In genomic region chr20:53901697-53902096, GRCh38 we compare ENCODE assay signal across 15 cellular contexts.
DNase-seq lines count a peak whose midpoint lies in the region; TF ChIP-seq lines count a peak whose summit lies in the region.
"Had no signal": no experiment of that assay in that cellular context is flagged by ENCODE, and none has a peak within 500 bp of the region (broad histone marks: within the 10 kb centered on the region; RNA-seq: fewer than 3 reads in every experiment).

No MANE protein-coding gene starts in this region.

- H3K36me3 ChIP-seq in brain microvascular endothelial cell (replicated peaks) (no peaks in the 10 kb centered on the region), mesodermal cell (ENCODE audit: control insufficient read depth, insufficient read depth, low read length) (no peaks in the 10 kb centered on the region), suprapubic skin (no peaks in the 10 kb centered on the region)

- TF ChIP-seq POLR2A in suprapubic skin (IDR thresholded peaks at IDR 0.05) = no peak

- H3K27ac ChIP-seq in brain microvascular endothelial cell = peak overlapping the region; percentile 74
- peak overlapping the region; percentile 23 for H3K27ac ChIP-seq in mesodermal cell (ENCODE audit: low read depth, low read length, severe bottlenecking)
- H3K27ac ChIP-seq in suprapubic skin = peak overlapping the region; percentile 57

- in situ Hi-C loops in brain microvascular endothelial cell (cut with HindIII; ENCODE audit: low pct_ligation_motif_present, low sequenced_read_pairs) = no loop called here

- H3K27ac Mint-ChIP-seq in activated naive CD4-positive, alpha-beta T cell treated with anti-CD3 and anti-CD28 coated beads, Interleukin-2, amount 10 ng/mL, durations not matched to agents 7 days and 5 days = peak overlapping the region; percentile 24
- H3K27ac Mint-ChIP-seq: activated T-cell treated with anti-CD3 and anti-CD28 coated beads, Interleukin-2, amount 50 U/mL, for 72 hours had no signal

- H3K4me1 ChIP-seq in mesodermal cell (ENCODE audit: control insufficient read depth, insufficient read depth, low read length, poor library complexity, severe bottlenecking) (peaks cover 46% of the 10 kb centered on the region), suprapubic skin (peaks cover 49% of the 10 kb centered on the region)

- CTCF ChIA-PET in activated naive CD4-positive, alpha-beta T cell treated with anti-CD3 and anti-CD28 coated beads, Interleukin-2, amount 10 ng/mL, durations not matched to agents 7 days and 5 days (lab: Charles Lee) = interaction anchor here (2.8 kb wide), 1 partner anchor 14 kb away, joined by 13 read pairs; no protein-coding TSS in a partner anchor

- 83% methylated on average over 1 of the region's 3 CpGs; no CpG with 5 or more reads in 1 of the 2 experiments for WGBS in mesodermal cell (ENCODE audit: insufficient coverage in 2 of 2), 2 experiments
- 59% methylated on average over 3 of the region's 3 CpGs for WGBS in suprapubic skin

- H3K9me3 Mint-ChIP-seq in activated naive CD4-positive, alpha-beta T cell treated with anti-CD3 and anti-CD28 coated beads, Interleukin-2, amount 10 ng/mL, durations not matched to agents 7 days and 5 days = no peaks in the 10 kb centered on the region
- H3K9me3 Mint-ChIP-seq: activated T-cell treated with anti-CD3 and anti-CD28 coated beads, Interleukin-2, amount 50 U/mL, for 72 hours; CD8-positive, alpha-beta memory T cell had no signal

- DNase-seq in activated naive CD4-positive, alpha-beta T cell treated with anti-CD3 and anti-CD28 coated beads, Interleukin-2, amount 10 ng/mL, durations not matched to agents 7 days and 5 days = no peak
- DNase-seq in activated naive CD4-positive, alpha-beta T cell treated with anti-CD3 and anti-CD28 coated beads, Interleukin-2, amount 50 U/mL, for 16 hours = no peak
- DNase-seq in brain microvascular endothelial cell (no peak), suprapubic skin (ENCODE audit: low spot score in 2 of 2) (peak in 1 of 2 donors; percentile 32), NCI-H524 treated with DMSO at 0.1 percent for 48 hours (lab: John Stamatoyannopoulos, UW) (no peak), C1 segment of cervical spinal cord (lab: John Stamatoyannopoulos, UW) (no peak), HuH-7 (ENCODE audit: low spot score) (no peak)
- DNase-seq: activated CD4-positive, alpha-beta T cell treated with anti-CD3 and anti-CD28 coated beads, Interleukin-2, amount 50 U/mL, for 48 hours; activated T-cell treated with anti-CD3 and anti-CD28 coated beads, Interleukin-2, amount 50 U/mL, for 72 hours; amniotic stem cell; CD8-positive, alpha-beta memory T cell; NK-92 treated with Interleukin-12 subunit alpha and Interleukin-12 subunit beta, amount 100 ng/mL, for 24 hours; stimulated activated naive CD8-positive, alpha-beta T cell treated with anti-CD3 and anti-CD28 coated beads, Interleukin-15, Interleukin-2, amounts not matched to agents 100 U/mL and 50 U/mL, for 24 hours had no signal

- H3K4me3 ChIP-seq in brain microvascular endothelial cell (ENCODE audit: low read depth, low read length) (no peak overlapping the region), mesodermal cell (ENCODE audit: extremely low read depth, insufficient read depth, low read length, poor library complexity, severe bottlenecking) (no peak overlapping the region), suprapubic skin (no peak overlapping the region)
- H3K4me3 ChIP-seq: K562 had no signal

- H3K9me3 ChIP-seq in mesodermal cell (ENCODE audit: control insufficient read depth, low read length) (no peaks in the 10 kb centered on the region), suprapubic skin (no peaks in the 10 kb centered on the region)

- H3K27me3 Mint-ChIP-seq in activated naive CD4-positive, alpha-beta T cell treated with anti-CD3 and anti-CD28 coated beads, Interleukin-2, amount 10 ng/mL, durations not matched to agents 7 days and 5 days = no peaks in the 10 kb centered on the region

- no peaks in the 10 kb centered on the region for H3K36me3 Mint-ChIP-seq in activated naive CD4-positive, alpha-beta T cell treated with anti-CD3 and anti-CD28 coated beads, Interleukin-2, amount 10 ng/mL, durations not matched to agents 7 days and 5 days
- H3K36me3 Mint-ChIP-seq: CD8-positive, alpha-beta memory T cell had no signal

- H3K27me3 ChIP-seq in brain microvascular endothelial cell (replicated peaks) (no peaks in the 10 kb centered on the region), suprapubic skin (no peaks in the 10 kb centered on the region)

- H3K4me3 Mint-ChIP-seq in activated naive CD4-positive, alpha-beta T cell treated with anti-CD3 and anti-CD28 coated beads, Interleukin-2, amount 10 ng/mL, durations not matched to agents 7 days and 5 days = no peak overlapping the region
- H3K4me3 Mint-ChIP-seq: activated T-cell treated with anti-CD3 and anti-CD28 coated beads, Interleukin-2, amount 50 U/mL, for 72 hours; CD8-positive, alpha-beta memory T cell had no signal

- TF ChIP-seq CTCF in brain microvascular endothelial cell (IDR thresholded peaks at IDR 0.05; ENCODE audit: low read depth, low read length, missing control alignments) (no peak), suprapubic skin (IDR thresholded peaks at IDR 0.05) (no peak)

- peaks cover 60% of the 10 kb centered on the region for H3K4me1 Mint-ChIP-seq in activated naive CD4-positive, alpha-beta T cell treated with anti-CD3 and anti-CD28 coated beads, Interleukin-2, amount 10 ng/mL, durations not matched to agents 7 days and 5 days

- TF ChIP-seq EP300 in suprapubic skin (IDR thresholded peaks at IDR 0.05) = no peak

Comparison
In these comparisons a context has a peak if more than half of its experiments do, and no peak if none do; other contexts are left out.
1. H3K27ac ChIP-seq: peak in every context shown above with its lines; median percentile 74 in brain microvascular endothelial cell; 57 in suprapubic skin; 23 in mesodermal cell.